In genomic region chr9:70222354-70222753, GRCh38 we compare ENCODE assay signal across 22 cellular contexts.
"Had no signal": no experiment of that assay in that cellular context is flagged by ENCODE, and none has a peak within 500 bp of the region (broad histone marks: within the 10 kb centered on the region; RNA-seq: fewer than 3 reads in every experiment).

No MANE protein-coding gene starts in this region.

- FAIRE-seq: frontal cortex, urothelium cell line had no signal

- DNase-seq: dorsolateral prefrontal cortex; effector CD8-positive, alpha-beta T cell; heart left ventricle; hippocampal formation; kidney glomerular epithelial cell; mammary epithelial cell; mucosa of descending colon; naive thymus-derived CD8-positive, alpha-beta T cell; ovary; right cardiac atrium; spleen; stimulated activated CD4-positive, alpha-beta T cell treated with anti-CD3 and anti-CD28 coated beads, Interleukin-15, amount 100 ng/mL, for 24 hours; stimulated activated CD4-positive, alpha-beta T cell treated with anti-CD3 and anti-CD28 coated beads, Interleukin-1b, Interleukin-23, amount 100 ng/mL, for 48 hours; stimulated activated CD4-positive, alpha-beta T cell treated with anti-CD3 and anti-CD28 coated beads, Interleukin-4, amount 100 ng/mL, for 24 hours; stimulated activated naive B cell treated with anti-CD40 and anti-IgM and Interleukin-4, amounts not matched to agents 10 μg/mL and 1 μg/mL and 100 μg/mL, for 72 hours; stimulated activated naive CD8-positive, alpha-beta T cell treated with anti-CD3 and anti-CD28 coated beads, Interleukin-15, amount 100 ng/mL, for 72 hours; transverse colon had no signal

- H3K27ac ChIP-seq: coronary artery, dorsolateral prefrontal cortex, heart left ventricle, neutrophil, ovary, spleen, thoracic aorta, transverse colon had no signal

- H3K4me1 Mint-ChIP-seq: naive thymus-derived CD8-positive, alpha-beta T cell; stimulated activated naive B cell treated with anti-CD40 and anti-IgM and Interleukin-4, amounts not matched to agents 10 μg/mL and 1 μg/mL and 100 μg/mL, for 72 hours; stimulated activated naive CD8-positive, alpha-beta T cell treated with anti-CD3 and anti-CD28 coated beads, Interleukin-15, amount 100 ng/mL, for 72 hours had no signal

- H3K9me3 Mint-ChIP-seq: stimulated activated naive B cell treated with anti-CD40 and anti-IgM and Interleukin-4, amounts not matched to agents 10 μg/mL and 1 μg/mL and 100 μg/mL, for 72 hours; stimulated activated naive CD8-positive, alpha-beta T cell treated with anti-CD3 and anti-CD28 coated beads, Interleukin-15, amount 100 ng/mL, for 72 hours had no signal

- H3K4me1 ChIP-seq: heart left ventricle, spleen, transverse colon had no signal

- H3K27me3 ChIP-seq: dorsolateral prefrontal cortex, heart left ventricle, neutrophil, ovary, spleen, transverse colon had no signal

- H3K36me3 ChIP-seq: neutrophil, ovary, thoracic aorta, transverse colon had no signal

- H3K27ac Mint-ChIP-seq: naive thymus-derived CD8-positive, alpha-beta T cell; stimulated activated naive B cell treated with anti-CD40 and anti-IgM and Interleukin-4, amounts not matched to agents 10 μg/mL and 1 μg/mL and 100 μg/mL, for 72 hours; stimulated activated naive CD8-positive, alpha-beta T cell treated with anti-CD3 and anti-CD28 coated beads, Interleukin-15, amount 100 ng/mL, for 72 hours had no signal

- ATAC-seq: heart left ventricle; mucosa of descending colon; naive thymus-derived CD8-positive, alpha-beta T cell; right cardiac atrium; stimulated activated naive B cell treated with anti-CD40 and anti-IgM and Interleukin-4, amounts not matched to agents 10 μg/mL and 1 μg/mL and 100 μg/mL, for 72 hours; stimulated activated naive CD8-positive, alpha-beta T cell treated with anti-CD3 and anti-CD28 coated beads, Interleukin-15, amount 100 ng/mL, for 72 hours had no signal

- H3K4me3 Mint-ChIP-seq: naive thymus-derived CD8-positive, alpha-beta T cell; stimulated activated naive B cell treated with anti-CD40 and anti-IgM and Interleukin-4, amounts not matched to agents 10 μg/mL and 1 μg/mL and 100 μg/mL, for 72 hours; stimulated activated naive CD8-positive, alpha-beta T cell treated with anti-CD3 and anti-CD28 coated beads, Interleukin-15, amount 100 ng/mL, for 72 hours had no signal

- H3K9me3 ChIP-seq: heart left ventricle, mucosa of descending colon, neutrophil, ovary, spleen, thoracic aorta, transverse colon had no signal

- H3K4me3 ChIP-seq: coronary artery, dorsolateral prefrontal cortex, heart left ventricle, mucosa of descending colon, ovary, spleen, thoracic aorta, transverse colon had no signal
